In genomic region chr7:105409775-105410174, GRCh38 we compare ENCODE assay signal across 4 cellular contexts. TPM values are rescaled to one million over a fixed set of nuclear protein-coding genes. Genes with fewer than 3 reads are reported as not detected.
DNase-seq lines count a peak whose midpoint lies in the region; ATAC-seq, FAIRE-seq and TF ChIP-seq lines count a peak whose summit lies in the region.
"Not testable (repeated sequence)": the region's sequence is repeated elsewhere in the genome, so short reads cannot be mapped to it uniquely, and the experiment has no call there.

No MANE protein-coding gene starts in this region.

- in situ Hi-C loops in K562 (cut with MboI): not testable (repeated sequence)

- not testable (repeated sequence) for H3K4me1 ChIP-seq in K562 (replicated peaks in 1 of 2; ENCODE audit: control insufficient read depth in 2 of 2, insufficient read depth in 2 of 2, low read length in 2 of 2)

- H3K27me3 ChIP-seq in K562 (ENCODE audit: control insufficient read depth in 2 of 2, insufficient read depth in 2 of 2, low read length in 2 of 2): not testable (repeated sequence)

- not testable (repeated sequence) for TF ChIP-seq RAD21 in K562 (CRISPR knock-in tag; conservative IDR thresholded peaks at IDR 0.05 in 1 of 2, IDR thresholded peaks at IDR 0.05 in 1 of 2)

- H3K27ac Mint-ChIP-seq in WTC11: not testable (repeated sequence)
- peak overlapping the region; percentile 84 for H3K27ac Mint-ChIP-seq in glutamatergic neuron (ENCODE audit: unreplicated experiment)
- peak overlapping the region; percentile 23 for H3K27ac Mint-ChIP-seq in stimulated activated effector memory CD8-positive, alpha-beta T cell treated with anti-CD3 and anti-CD28 coated beads, Interleukin-12 subunit alpha, Interleukin-12 subunit beta, amount 100 ng/mL, for 72 hours

- not testable (repeated sequence) for FAIRE-seq in K562 (lab: Jason Lieb, UNC)

- not testable (repeated sequence) for H3K4me1 Mint-ChIP-seq in WTC11; glutamatergic neuron (ENCODE audit: low read depth, unreplicated experiment); stimulated activated effector memory CD8-positive, alpha-beta T cell treated with anti-CD3 and anti-CD28 coated beads, Interleukin-12 subunit alpha, Interleukin-12 subunit beta, amount 100 ng/mL, for 72 hours

- H2AFZ ChIP-seq in K562 (ENCODE audit: low read depth, low read length): not testable (repeated sequence)

- not testable (repeated sequence) for H4K20me1 ChIP-seq in K562 (replicated peaks; ENCODE audit: control insufficient read depth, insufficient read depth, low read length)

- not testable (repeated sequence) for H3K9ac ChIP-seq in K562 (ENCODE audit: insufficient read depth in 1 of 2, low read depth in 2 of 2, low read length in 2 of 2)

- 0% methylated on average over 1 of the region's 3 CpGs for WGBS in K562 (ENCODE audit: insufficient coverage, low coverage, missing lambda C conversion rate)

- H3K9me3 Mint-ChIP-seq in WTC11; glutamatergic neuron (ENCODE audit: unreplicated experiment); stimulated activated effector memory CD8-positive, alpha-beta T cell treated with anti-CD3 and anti-CD28 coated beads, Interleukin-12 subunit alpha, Interleukin-12 subunit beta, amount 100 ng/mL, for 72 hours: not testable (repeated sequence)

- POLR2A ChIA-PET in WTC11 (lab: Charles Lee) (interaction anchor here (0.7 kb wide), 1 partner anchor 245 kb away, joined by 3 read pairs; no protein-coding TSS in a partner anchor), K562 (lab: Yijun Ruan, JAX) (interaction anchor here (1.0 kb wide), 1 partner anchor 10 kb away, joined by 3 read pairs; no protein-coding TSS in a partner anchor)

- BruUV-seq in K562 (replicated peaks; lab: Mats Ljungman, UMichigan): not testable (repeated sequence)

- ATAC-seq in WTC11; K562; stimulated activated effector memory CD8-positive, alpha-beta T cell treated with anti-CD3 and anti-CD28 coated beads, Interleukin-12 subunit alpha, Interleukin-12 subunit beta, amount 100 ng/mL, for 72 hours: not testable (repeated sequence)

- not testable (repeated sequence) for H3K4me3 Mint-ChIP-seq in WTC11; glutamatergic neuron (ENCODE audit: unreplicated experiment); stimulated activated effector memory CD8-positive, alpha-beta T cell treated with anti-CD3 and anti-CD28 coated beads, Interleukin-12 subunit alpha, Interleukin-12 subunit beta, amount 100 ng/mL, for 72 hours

- not testable (repeated sequence) for DNase-seq in WTC11 (ENCODE audit: low spot score); K562 (ENCODE audit: extremely low read depth in 1 of 4, low spot score in 3 of 4); glutamatergic neuron; stimulated activated effector memory CD8-positive, alpha-beta T cell treated with anti-CD3 and anti-CD28 coated beads, Interleukin-12 subunit alpha, Interleukin-12 subunit beta, amount 100 ng/mL, for 72 hours (ENCODE audit: low spot score in 2 of 2)

- H3K4me2 ChIP-seq in K562 (ENCODE audit: insufficient read depth, low read length): not testable (repeated sequence)

- H3K9me1 ChIP-seq in K562 (ENCODE audit: control insufficient read depth, insufficient read depth, low read length): not testable (repeated sequence)

- intact Hi-C loops in K562 (cut with micrococcal nuclease): not testable (repeated sequence)

- not testable (repeated sequence) for TF ChIP-seq CTCF in WTC11 (IDR thresholded peaks at IDR 0.05); K562 (IDR thresholded peaks at IDR 0.05 in 2 of 3, conservative IDR thresholded peaks at IDR 0.05 in 1 of 3; ENCODE audit: insufficient read depth in 2 of 3, low read depth in 1 of 3, low read length in 3 of 3); glutamatergic neuron (IDR thresholded peaks at IDR 0.05; ENCODE audit: partially characterized antibody, unreplicated experiment)

- H3K27ac ChIP-seq in K562 (ENCODE audit: extremely low read depth, low read depth, low read length): not testable (repeated sequence)

- CTCF ChIA-PET in WTC11 (lab: Charles Lee); K562 (lab: Yijun Ruan, JAX; ENCODE audit: low intra/inter-chr PET ratio): not testable (repeated sequence)

- not testable (repeated sequence) for H3K36me3 ChIP-seq in K562 (ENCODE audit: control insufficient read depth, insufficient read depth, low read length)

- TF ChIP-seq EP300 in K562 (IDR thresholded peaks at IDR 0.05; ENCODE audit: low read length): not testable (repeated sequence)

- not testable (repeated sequence) for TF ChIP-seq POLR2A in K562 (conservative IDR thresholded peaks at IDR 0.05)

- not testable (repeated sequence) for H3K9me3 ChIP-seq in K562 (replicated peaks; ENCODE audit: control insufficient read depth, insufficient read depth, low read depth, low read length)

- H3K36me3 Mint-ChIP-seq in WTC11; glutamatergic neuron (ENCODE audit: unreplicated experiment); stimulated activated effector memory CD8-positive, alpha-beta T cell treated with anti-CD3 and anti-CD28 coated beads, Interleukin-12 subunit alpha, Interleukin-12 subunit beta, amount 100 ng/mL, for 72 hours: not testable (repeated sequence)

- not testable (repeated sequence) for H3K79me2 ChIP-seq in K562 (ENCODE audit: control insufficient read depth, insufficient read depth, low read length)

- not testable (repeated sequence) for H3K27me3 Mint-ChIP-seq in WTC11 (ENCODE audit: low read depth); glutamatergic neuron (ENCODE audit: unreplicated experiment)

- not testable (repeated sequence) for H3K4me3 ChIP-seq in K562

TF ChIP-seq in WTC11, 78 proteins besides CTCF, POLR2A, EP300 and RAD21:
- TF ChIP-seq HMGA2 (CRISPR knock-in tag; IDR thresholded peaks at IDR 0.05): peak; percentile 91

TF ChIP-seq in K562, 482 proteins besides CTCF, POLR2A, EP300 and RAD21:
- TF ChIP-seq CBFA2T3 (IDR thresholded peaks at IDR 0.05): 0 out of 2 replicates have a peak, but pooled peaks have one; percentile 19

RNA-seq across cellular contexts. Expression of gene SRPK2, which starts 21.1 kb away (rescaled TPM):
- total RNA-seq in WTC11 (2021) (50.5 to 54.8 TPM (median 52.0 TPM) in 3 replicates), K562 (2014; rRNA removed) (25.3 and 28.2 TPM in 2 replicates), K562 (2014; rRNA removed; fragmentation: Illumina TruSeq; extraction: Trizol) (38.8 and 43.1 TPM in 2 replicates), K562 (2015; rRNA removed; fragmentation: Illumina TruSeq; extraction: Trizol) (39.4 and 41.1 TPM in 2 replicates), K562 (2021) (38.8 and 44.7 TPM in 2 replicates), glutamatergic neuron (ENCODE audit: unreplicated experiment) (131 TPM)
- total RNA-seq in K562 (2011; cell fraction: chromatin; rRNA removed; ENCODE audit: low replicate concordance): 35.3 and 133 TPM in 2 replicates
- 16.7 and 26.2 TPM in 2 replicates for total RNA-seq in K562 (2011; cell fraction: nucleolus; rRNA removed)
- 38.6 and 52.0 TPM in 2 replicates for total RNA-seq in K562 (2011; cell fraction: nucleoplasm; rRNA removed)
- polyA plus RNA-seq in K562 (2011; rRNA removed) (15.7 and 21.5 TPM in 2 replicates), K562 (2014; fragmentation: Illumina TruSeq; extraction: Trizol) (33.6 and 36.3 TPM in 2 replicates), K562 (2014; fragmentation: Nextera tagmentation; extraction: Ambion mirVana) (10 to 100 TPM; 27.3 to 33.3 TPM), K562 (2014; rRNA removed) (18.6 and 26.4 TPM in 2 replicates)
- polyA plus RNA-seq in K562 (2011; cell fraction: cytosol; rRNA removed): 7.1 and 10.4 TPM in 2 replicates
- polyA plus RNA-seq in K562 (2011; cell fraction: nucleus; rRNA removed): 17.2 and 19.5 TPM in 2 replicates
- 29.8 and 31.3 TPM in 2 replicates for polyA plus RNA-seq in K562 (2012)
- polyA minus RNA-seq in K562 (2011; rRNA and poly(A)+ RNA removed): 32.2 and 34.9 TPM in 2 replicates
- polyA minus RNA-seq in K562 (2011; cell fraction: cytosol; rRNA and poly(A)+ RNA removed): 12.4 and 18.3 TPM in 2 replicates
- 21.5 and 27.9 TPM in 2 replicates for polyA minus RNA-seq in K562 (2011; cell fraction: nucleus; rRNA and poly(A)+ RNA removed)
